8 cellular contexts compared by ENCODE assay signal in the genomic region with DNA sequence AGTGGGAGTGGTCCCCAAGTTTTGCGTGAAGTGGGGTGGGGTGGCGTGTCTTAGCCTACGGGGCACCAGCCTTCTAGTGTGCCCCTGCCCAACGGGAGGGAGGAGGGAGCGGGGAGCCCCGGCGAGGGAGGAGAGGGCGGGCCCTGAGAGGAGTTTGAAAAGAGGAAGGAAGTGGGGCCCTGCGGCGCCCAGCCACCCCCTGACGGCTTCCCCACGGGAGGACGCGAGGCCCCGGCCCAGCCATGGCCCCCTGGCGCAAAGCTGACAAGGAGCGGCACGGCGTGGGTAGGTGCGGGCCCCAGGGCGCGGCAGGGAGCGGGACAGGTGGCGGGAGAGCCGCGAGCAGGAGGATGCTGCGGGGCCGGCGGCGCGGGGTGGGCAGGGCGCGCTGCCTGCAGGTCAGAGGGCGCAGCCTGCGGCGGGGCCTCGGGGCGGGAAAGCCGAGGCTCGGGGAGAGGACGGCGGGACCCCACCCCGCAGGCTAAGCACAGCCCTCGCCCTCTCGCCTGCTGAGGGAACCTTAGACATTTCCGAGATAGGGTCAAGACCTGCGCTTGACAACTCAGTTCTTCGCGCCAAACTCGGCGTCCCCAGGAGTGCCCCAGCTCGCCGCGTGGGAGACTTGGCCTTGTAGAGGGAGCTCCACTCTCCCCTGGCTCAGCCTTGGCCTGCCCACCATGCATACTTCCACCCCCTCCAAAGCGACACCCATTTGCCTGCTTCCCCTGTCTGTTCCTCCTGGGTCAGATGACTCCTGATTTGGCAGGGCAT. TPM values are rescaled to one million over a fixed set of nuclear protein-coding genes. Genes with fewer than 3 reads are reported as not detected.
DNase-seq lines count a peak whose midpoint lies in the region; ATAC-seq and TF ChIP-seq lines count a peak whose summit lies in the region.

Gene DOCK2, plus strand, starts transcription at position 191 of the 771 bp plus-strand sequence. Its CDS starts 52 bp downstream, at position 243.

- in situ Hi-C loops in GM18951 (cut with MboI; ENCODE audit: low sequenced_read_pairs, unreplicated experiment) (no loop called here), brain microvascular endothelial cell (cut with HindIII; ENCODE audit: low pct_ligation_motif_present, low sequenced_read_pairs) (no loop called here)

- peaks cover 36% of the 10 kb centered on the region for H3K9me3 Mint-ChIP-seq in HFFc6

- H3K36me3 Mint-ChIP-seq in HFFc6 (ENCODE audit: low read depth) = peaks cover 36% of the 10 kb centered on the region

- H3K36me3 ChIP-seq in brain microvascular endothelial cell (replicated peaks) (no peaks in the 10 kb centered on the region), lung (ENCODE audit: control insufficient read depth in 2 of 2, insufficient read depth in 2 of 2, low read length in 2 of 2) (no peaks in the 10 kb centered on the region)

- peak; percentile 84 for TF ChIP-seq POLR2A in GM18951 (IDR thresholded peaks at IDR 0.05; ENCODE audit: extremely low read depth, insufficient read depth, insufficient read length)

- H3K27ac ChIP-seq in brain microvascular endothelial cell = no peak within 1 kb of the TSS
- peak within 1 kb of the TSS in 1 of 2 donors; percentile 82 for H3K27ac ChIP-seq in lung (ENCODE audit: low read depth in 1 of 2, low read length in 1 of 2)

- peaks cover 0 to 2% of the 10 kb centered on the region in 2 donors for H3K4me1 ChIP-seq in lung (ENCODE audit: control insufficient read depth in 2 of 2, insufficient read depth in 2 of 2, low read length in 2 of 2)

- H3K4me1 Mint-ChIP-seq in HFFc6 (ENCODE audit: low read depth) = peaks cover 22% of the 10 kb centered on the region

- ATAC-seq in HG03103 (IDR thresholded peaks at IDR 0.05; ENCODE audit: low read depth, unreplicated experiment) = peak; percentile 87
- ATAC-seq in lung (ENCODE audit: insufficient read depth, low FRiP score) = peak; percentile 80

- DNase-seq in T-helper 9 cell (peak; percentile 42), brain microvascular endothelial cell (no peak), lung (ENCODE audit: low spot score) (peak; percentile 66), HFFc6 (no peak), NCI-H187 (lab: John Stamatoyannopoulos, UW) (no peak)
- DNase-seq in stimulated activated CD8-positive, alpha-beta memory T cell treated with anti-CD3 and anti-CD28 coated beads, Interleukin-15, amount 100 ng/mL, for 4 hours (ENCODE audit: low read depth in 2 of 2) = peak; percentile 50 to 51

- 1 to 2% methylated on average over 48 to 55 of the region's 55 CpGs for WGBS in lung, 2 donors

- H3K4me3 Mint-ChIP-seq in HFFc6 = no peak within 1 kb of the TSS

- H3K27me3 Mint-ChIP-seq in HFFc6 (ENCODE audit: insufficient read depth) = no peaks in the 10 kb centered on the region

- peaks cover 0 to 10% of the 10 kb centered on the region in 2 donors for H3K9me3 ChIP-seq in lung (ENCODE audit: control insufficient read depth in 2 of 2, insufficient read depth in 1 of 2, low read length in 1 of 2)

- H3K27me3 ChIP-seq in brain microvascular endothelial cell (replicated peaks) (no peaks in the 10 kb centered on the region), lung (ENCODE audit: control insufficient read depth, insufficient read depth) (no peaks in the 10 kb centered on the region)

- no peak within 1 kb of the TSS for H3K27ac Mint-ChIP-seq in HFFc6

- TF ChIP-seq CTCF in brain microvascular endothelial cell (IDR thresholded peaks at IDR 0.05; ENCODE audit: low read depth, low read length, missing control alignments) = no peak
- TF ChIP-seq CTCF in lung (IDR thresholded peaks at IDR 0.05; ENCODE audit: control extremely low read depth, extremely low read depth) = no peak
- TF ChIP-seq CTCF in HFFc6 (IDR thresholded peaks at IDR 0.05) = no peak

- H3K4me3 ChIP-seq in brain microvascular endothelial cell (ENCODE audit: low read depth, low read length) (peak within 1 kb of the TSS; percentile 50), lung (peak within 1 kb of the TSS; percentile 33)

RNA-seq across cellular contexts. Expression of gene DOCK2, which starts in this region (rescaled TPM):
- 10 to 100 TPM; 47.8 to 66.6 TPM for total RNA-seq in lung
- 10 to 100 TPM in 1 of 2 donors, 1 to 10 TPM in 1; 9.6 to 38.9 TPM for polyA plus RNA-seq in lung
- 1 to 10 TPM; 1.4 to 6.5 (median 3.0) TPM for total RNA-seq in HFFc6 (2021; fragmentation: NEBNext Ultra II Directional; extraction: Animal tissue kit (Norgen Biotek cat#: 25700))

Comparison
In these comparisons a context has a peak if more than half of its experiments do, and no peak if none do; other contexts are left out.
1. RNA of gene DOCK2 (total RNA-seq): 47.8 to 66.6 TPM in lung; 1.4 to 6.5 TPM in HFFc6; every median in the first group is over 4 times any median in the second.
2. DNase-seq: peak in T-helper 9 cell (single experiment), lung (single experiment) and stimulated activated CD8-positive, alpha-beta memory T cell treated with anti-CD3 and anti-CD28 coated beads, Interleukin-15, amount 100 ng/mL, for 4 hours (2 of 2); none in brain microvascular endothelial cell (single experiment), HFFc6 (single experiment) and NCI-H187 (0 of 2).